1 cellular context compared by ENCODE assay signal in genomic region chr1:183163311-183163710, GRCh38.
TF ChIP-seq lines count a peak whose summit lies in the region.

No MANE protein-coding gene starts in this region.

TF ChIP-seq in IMR-90, 13 proteins besides CTCF, POLR2A, EP300 and RAD21 (continued from another document):
- TF ChIP-seq ELK1 (IDR thresholded peaks at IDR 0.05; ENCODE audit: borderline replicate concordance, low read depth, low read length): no peak
- TF ChIP-seq BHLHE40 (IDR thresholded peaks at IDR 0.05; ENCODE audit: low read depth, low read length): no peak; the same call in 1 of the 2 replicates
- no peak for TF ChIP-seq SMC3 (IDR thresholded peaks at IDR 0.05; ENCODE audit: low read depth, low read length)
- peak; percentile 9; the same call in 1 of the 2 replicates for TF ChIP-seq CEBPB (IDR thresholded peaks at IDR 0.05; ENCODE audit: low read depth, low read length)
- TF ChIP-seq RFX5 (IDR thresholded peaks at IDR 0.05; ENCODE audit: low read depth, low read length): no peak
- no peak for TF ChIP-seq MAFK (IDR thresholded peaks at IDR 0.05; ENCODE audit: low read depth, low read length)
- no peak for TF ChIP-seq MAZ (IDR thresholded peaks at IDR 0.05; ENCODE audit: borderline replicate concordance, low read depth, low read length)
- TF ChIP-seq USF2 (IDR thresholded peaks at IDR 0.05; ENCODE audit: low read depth, low read length): no peak
- no peak for TF ChIP-seq NFE2L2 (IDR thresholded peaks at IDR 0.05; ENCODE audit: low read depth, low read length)
- TF ChIP-seq FOS (IDR thresholded peaks at IDR 0.05; ENCODE audit: low read depth, low read length): peak; percentile 84
- peak; percentile 49 for TF ChIP-seq RCOR1 (IDR thresholded peaks at IDR 0.05; ENCODE audit: insufficient replicate concordance, low read length)
